Comparison of ENCODE assay signal across 8 cellular contexts in genomic region chr1:98660941-98661543, GRCh38. TPM values are rescaled to one million over a fixed set of nuclear protein-coding genes. Genes with fewer than 3 reads are reported as not detected.
A peak's percentile ranks its signal among the peaks of the same experiment; 100 is the strongest.
DNase-seq lines count a peak whose midpoint lies in the region; ATAC-seq and TF ChIP-seq lines count a peak whose summit lies in the region.

No MANE protein-coding gene starts in this region.

- TF ChIP-seq CTCF in GM12864 (IDR thresholded peaks at IDR 0.05; ENCODE audit: low read depth, low read length, missing control alignments) (no peak), PC-3 (conservative IDR thresholded peaks at IDR 0.05; ENCODE audit: low read depth, low read length) (no peak), epithelial cell of proximal tubule (conservative IDR thresholded peaks at IDR 0.05; ENCODE audit: low read depth, low read length) (no peak)

- H3K27me3 ChIP-seq in PC-3 (ENCODE audit: low read length): no peaks in the 10 kb centered on the region

- H3K36me3 Mint-ChIP-seq in naive thymus-derived CD8-positive, alpha-beta T cell: peaks cover 0 to 12% (median 0%) of the 10 kb centered on the region in 3 donors

- peak overlapping the region; percentile 36; the same call in 1 of the 2 replicates for H3K4me3 ChIP-seq in GM12864 (ENCODE audit: low read depth, low read length)
- H3K4me3 ChIP-seq in PC-3 (ENCODE audit: low read length): peak overlapping the region; percentile 97
- H3K4me3 ChIP-seq in epithelial cell of proximal tubule (ENCODE audit: low read depth, low read length): peak overlapping the region; percentile 70

- intact Hi-C loops in PC-3 (cut with micrococcal nuclease): loop anchor here (5.0 kb wide), 2 partner anchors 41 to 164 kb away; no protein-coding TSS in a partner anchor

- H3K4me1 Mint-ChIP-seq in naive thymus-derived CD8-positive, alpha-beta T cell: peaks cover 9 to 16% (median 14%) of the 10 kb centered on the region in 4 donors

- peak overlapping the region in 1 of 10 donors; percentile 43 for H3K27ac Mint-ChIP-seq in naive thymus-derived CD8-positive, alpha-beta T cell

- H3K27ac ChIP-seq in PC-3 (ENCODE audit: low read length): peak overlapping the region; percentile 69; the same call in 1 of the 2 replicates

- peak overlapping the region; percentile 76 for H3K9ac ChIP-seq in PC-3 (ENCODE audit: low read length)

- peaks cover 24 to 54% (median 40%) of the 10 kb centered on the region in 5 donors for H3K27me3 Mint-ChIP-seq in naive thymus-derived CD8-positive, alpha-beta T cell

- CTCF ChIA-PET in PC-3 (lab: Charles Lee): no interaction called here

- TSS peak; percentile 89 for BruUV-seq in PC-3 (replicated peaks; lab: Mats Ljungman, UMichigan)

- peaks cover 35% of the 10 kb centered on the region for H3K79me2 ChIP-seq in PC-3 (ENCODE audit: low read length)

- peak overlapping the region; percentile 84 for H3K4me2 ChIP-seq in PC-3 (ENCODE audit: low read length)

- H4K20me1 ChIP-seq in PC-3 (ENCODE audit: low read length): no peaks in the 10 kb centered on the region

- H2AFZ ChIP-seq in PC-3 (ENCODE audit: low read length): peak overlapping the region; percentile 95

- ATAC-seq in PC-3 (no peak), GM21423 (IDR thresholded peaks at IDR 0.05; ENCODE audit: unreplicated experiment) (no peak)
- ATAC-seq in naive thymus-derived CD8-positive, alpha-beta T cell: no peak

- POLR2A ChIA-PET in PC-3 (lab: Charles Lee; ENCODE audit: unreplicated experiment): interaction anchor here (0.7 kb wide), 1 partner anchor 743 kb away, joined by 4 read pairs; no protein-coding TSS in a partner anchor
- POLR2A ChIA-PET in naive thymus-derived CD8-positive, alpha-beta T cell (lab: Charles Lee): no interaction called here

- no peaks in the 10 kb centered on the region for H3F3A ChIP-seq in PC-3 (ENCODE audit: low read length, unreplicated experiment)

- peaks cover 0 to 5% (median 0%) of the 10 kb centered on the region in 9 donors for H3K9me3 Mint-ChIP-seq in naive thymus-derived CD8-positive, alpha-beta T cell

- no peak for DNase-seq in GM12864 (ENCODE audit: low read depth)
- DNase-seq in PC-3: peak; percentile 22
- DNase-seq in epithelial cell of proximal tubule (ENCODE audit: low read depth): no peak
- no peak for DNase-seq in naive thymus-derived CD8-positive, alpha-beta T cell
- no peak for DNase-seq in AG08395 (ENCODE audit: low spot score)
- no peak for DNase-seq in DMS79 (lab: John Stamatoyannopoulos, UW)
- DNase-seq in SKM-1 treated with dmso at 0.1 percent for 144 hours (lab: John Stamatoyannopoulos, UW; ENCODE audit: unreplicated experiment): no peak

- H3K9me2 ChIP-seq in PC-3 (replicated peaks; ENCODE audit: low read length): no peaks in the 10 kb centered on the region

- H3K9me3 ChIP-seq in PC-3 (ENCODE audit: low read length): no peaks in the 10 kb centered on the region

- H3K4me1 ChIP-seq in PC-3 (ENCODE audit: insufficient read depth, low read length): peaks cover 10% of the 10 kb centered on the region

- H3K36me3 ChIP-seq in PC-3 (ENCODE audit: low read depth, low read length): no peaks in the 10 kb centered on the region

- peak overlapping the region; percentile 47 to 80 (median 73) for H3K4me3 Mint-ChIP-seq in naive thymus-derived CD8-positive, alpha-beta T cell

RNA-seq across cellular contexts. Expression of gene SNX7, which starts 0.5 kb away (rescaled TPM):
- total RNA-seq in PC-3 (2014; rRNA removed) (36.5 and 43.3 TPM in 2 replicates), epithelial cell of proximal tubule (31.8 and 54.0 TPM in 2 replicates)
- total RNA-seq in naive thymus-derived CD8-positive, alpha-beta T cell: not detected
- polyA plus RNA-seq in naive thymus-derived CD8-positive, alpha-beta T cell: under 1 TPM in 1 of 3 donors, not detected in 2; 0.15 TPM

Comparison
In these comparisons a context has a peak if more than half of its experiments do, and no peak if none do; other contexts are left out.
1. H3K4me3 ChIP-seq: peak in every context shown above with its lines; median percentile 97 in PC-3; 70 in epithelial cell of proximal tubule; 36 in GM12864.
2. RNA of gene SNX7, which starts 0.5 kb away (total RNA-seq): 36.5 to 43.3 TPM in PC-3 and 31.8 to 54.0 TPM in epithelial cell of proximal tubule; not detected in naive thymus-derived CD8-positive, alpha-beta T cell; every median in the first group is over 10 times any median in the second.